Comparison of ENCODE assay signal across 8 cellular contexts in genomic region chr10:49941447-49942338, GRCh38. TPM values are rescaled to one million over a fixed set of nuclear protein-coding genes. Genes with fewer than 3 reads are reported as not detected.
DNase-seq lines count a peak whose midpoint lies in the region; ATAC-seq and TF ChIP-seq lines count a peak whose summit lies in the region.
"Not testable (repeated sequence)": the region's sequence is repeated elsewhere in the genome, so short reads cannot be mapped to it uniquely, and the experiment has no call there.

PARG (minus strand) TSS chr10:49942027; CDS start chr10:49941725, 302 bp downstream.
TIMM23B (plus strand) TSS chr10:49942053; CDS start chr10:49942195, 142 bp downstream.

- peak within 1 kb of the TSS; percentile 86 for H3K27ac ChIP-seq in suprapubic skin

- not testable (repeated sequence) for H3K27me3 ChIP-seq in suprapubic skin

- ATAC-seq in HG02623 (IDR thresholded peaks at IDR 0.05; ENCODE audit: unreplicated experiment): peak; percentile 64

- H3K9me3 ChIP-seq in suprapubic skin: not testable (repeated sequence)

- peak within 1 kb of the TSS; percentile 99 for H3K4me3 Mint-ChIP-seq in activated naive CD8-positive, alpha-beta T cell treated with anti-CD3 and anti-CD28 coated beads for 36 hours
- peak within 1 kb of the TSS; percentile 98 for H3K4me3 Mint-ChIP-seq in glutamatergic neuron (ENCODE audit: unreplicated experiment)
- peak within 1 kb of the TSS; percentile 99 for H3K4me3 Mint-ChIP-seq in osteocyte (ENCODE audit: unreplicated experiment)

- H3K4me3 ChIP-seq in suprapubic skin: peak within 1 kb of the TSS; percentile 96

- peaks cover 11% of the 10 kb centered on the region for H3K36me3 Mint-ChIP-seq in activated naive CD8-positive, alpha-beta T cell treated with anti-CD3 and anti-CD28 coated beads for 36 hours
- H3K36me3 Mint-ChIP-seq in glutamatergic neuron (ENCODE audit: unreplicated experiment); osteocyte (ENCODE audit: unreplicated experiment): not testable (repeated sequence)

- peaks cover 15% of the 10 kb centered on the region for H3K4me1 Mint-ChIP-seq in activated naive CD8-positive, alpha-beta T cell treated with anti-CD3 and anti-CD28 coated beads for 36 hours
- H3K4me1 Mint-ChIP-seq in glutamatergic neuron (ENCODE audit: low read depth, unreplicated experiment): not testable (repeated sequence)
- peaks cover 30% of the 10 kb centered on the region for H3K4me1 Mint-ChIP-seq in osteocyte (ENCODE audit: unreplicated experiment)

- TF ChIP-seq CTCF in glutamatergic neuron (IDR thresholded peaks at IDR 0.05; ENCODE audit: partially characterized antibody, unreplicated experiment); osteocyte (IDR thresholded peaks at IDR 0.05); suprapubic skin (IDR thresholded peaks at IDR 0.05): not testable (repeated sequence)

- under 1% methylated on average over 65 of the region's 81 CpGs for WGBS in suprapubic skin

- TF ChIP-seq EP300 in suprapubic skin (IDR thresholded peaks at IDR 0.05): not testable (repeated sequence)

- H3K36me3 ChIP-seq in suprapubic skin: not testable (repeated sequence)

- not testable (repeated sequence) for H3K27me3 Mint-ChIP-seq in activated naive CD8-positive, alpha-beta T cell treated with anti-CD3 and anti-CD28 coated beads for 36 hours; glutamatergic neuron (ENCODE audit: unreplicated experiment); osteocyte (ENCODE audit: unreplicated experiment)

- not testable (repeated sequence) for H3K9me3 Mint-ChIP-seq in activated naive CD8-positive, alpha-beta T cell treated with anti-CD3 and anti-CD28 coated beads for 36 hours; glutamatergic neuron (ENCODE audit: unreplicated experiment); osteocyte (ENCODE audit: unreplicated experiment)

- H3K27ac Mint-ChIP-seq in activated naive CD8-positive, alpha-beta T cell treated with anti-CD3 and anti-CD28 coated beads for 36 hours: peak within 1 kb of the TSS; percentile 94
- H3K27ac Mint-ChIP-seq in glutamatergic neuron (ENCODE audit: unreplicated experiment): peak within 1 kb of the TSS; percentile 93
- peak within 1 kb of the TSS; percentile 94 for H3K27ac Mint-ChIP-seq in osteocyte (ENCODE audit: unreplicated experiment)

- peaks cover 26% of the 10 kb centered on the region for H3K4me1 ChIP-seq in suprapubic skin

- TF ChIP-seq POLR2A in GM10847 (IDR thresholded peaks at IDR 0.05; ENCODE audit: extremely low read depth, insufficient read length): peak; percentile 46
- TF ChIP-seq POLR2A in suprapubic skin (IDR thresholded peaks at IDR 0.05): peak in 1 of 2 donors; percentile 49

- peak; percentile 60 for DNase-seq in NCI-H1092 treated with DMSO at 0.1 percent for 48 hours (lab: John Stamatoyannopoulos, UW)
- peak; percentile 71 for DNase-seq in SW480 (ENCODE audit: low spot score)
- peak; percentile 85 for DNase-seq in activated naive CD8-positive, alpha-beta T cell treated with anti-CD3 and anti-CD28 coated beads for 36 hours
- peak; percentile 84 for DNase-seq in glutamatergic neuron
- peak; percentile 91 for DNase-seq in osteocyte (ENCODE audit: extremely low spot score, unreplicated experiment)
- peak; percentile 84 to 88 for DNase-seq in suprapubic skin (ENCODE audit: low spot score in 2 of 2)

RNA-seq across cellular contexts. Expression of gene PARG, which starts in this region (rescaled TPM):
- 10 to 100 TPM; 29.9 to 31.6 TPM for total RNA-seq in activated naive CD8-positive, alpha-beta T cell treated with anti-CD3 and anti-CD28 coated beads for 36 hours
- 53.3 TPM for total RNA-seq in glutamatergic neuron (ENCODE audit: unreplicated experiment)
- 30.7 and 34.2 TPM in 2 replicates for total RNA-seq in osteocyte
- total RNA-seq in suprapubic skin: 10 to 100 TPM; 17.5 to 38.1 (median 21.0) TPM

RNA-seq across cellular contexts. Expression of gene TIMM23B, which starts in this region (rescaled TPM):
- 10 to 100 TPM; 20.6 to 21.7 TPM for total RNA-seq in activated naive CD8-positive, alpha-beta T cell treated with anti-CD3 and anti-CD28 coated beads for 36 hours
- total RNA-seq in glutamatergic neuron (ENCODE audit: unreplicated experiment) (23.2 TPM), osteocyte (21.3 TPM in 2 replicates), suprapubic skin (10 to 100 TPM; 15.8 to 32.3 (median 19.3) TPM)

Comparison
In these comparisons a context has a peak if more than half of its experiments do, and no peak if none do; other contexts are left out.
1. Peak in every context shown above with its lines: DNase-seq, ATAC-seq, H3K4me3 ChIP-seq and H3K27ac ChIP-seq.